1 cellular context compared by ENCODE assay signal in the genomic region with DNA sequence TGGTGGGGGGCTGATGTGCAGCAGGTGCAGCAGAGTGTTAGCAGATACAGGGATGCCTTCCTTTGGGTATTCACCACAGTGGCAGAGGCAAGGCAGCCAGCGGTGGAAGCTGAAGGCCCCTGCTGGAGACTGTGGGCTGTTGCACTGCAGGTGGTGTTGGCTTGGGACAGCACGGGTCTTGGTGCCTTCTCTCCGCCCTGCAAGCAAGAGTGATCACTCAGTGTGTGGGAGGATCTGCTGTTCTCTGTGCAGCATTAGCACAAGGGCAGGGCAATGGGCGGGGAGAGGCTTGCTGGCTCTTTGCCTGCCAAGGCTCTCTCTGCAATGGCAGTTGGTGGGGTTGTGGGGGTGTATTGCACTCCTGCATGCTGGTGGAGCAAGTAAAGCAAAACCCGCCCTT.
TF ChIP-seq lines count a peak whose summit lies in the region.

No MANE protein-coding gene starts in this region.

TF ChIP-seq in GM12878, 131 proteins besides CTCF, POLR2A, EP300 and RAD21 (continued from another document):
- TF ChIP-seq ATF3 (IDR thresholded peaks at IDR 0.05; ENCODE audit: borderline replicate concordance, extremely low read depth, low read depth, low read length), result no peak
- no peak for TF ChIP-seq ATF7 (IDR thresholded peaks at IDR 0.05; ENCODE audit: low read depth)
- TF ChIP-seq HDAC6 (IDR thresholded peaks at IDR 0.05; ENCODE audit: unreplicated experiment), result no peak
- no peak for TF ChIP-seq POU2F2 (IDR thresholded peaks at IDR 0.05; ENCODE audit: borderline replicate concordance, low read depth, low read length)
- TF ChIP-seq, protein P1, sequence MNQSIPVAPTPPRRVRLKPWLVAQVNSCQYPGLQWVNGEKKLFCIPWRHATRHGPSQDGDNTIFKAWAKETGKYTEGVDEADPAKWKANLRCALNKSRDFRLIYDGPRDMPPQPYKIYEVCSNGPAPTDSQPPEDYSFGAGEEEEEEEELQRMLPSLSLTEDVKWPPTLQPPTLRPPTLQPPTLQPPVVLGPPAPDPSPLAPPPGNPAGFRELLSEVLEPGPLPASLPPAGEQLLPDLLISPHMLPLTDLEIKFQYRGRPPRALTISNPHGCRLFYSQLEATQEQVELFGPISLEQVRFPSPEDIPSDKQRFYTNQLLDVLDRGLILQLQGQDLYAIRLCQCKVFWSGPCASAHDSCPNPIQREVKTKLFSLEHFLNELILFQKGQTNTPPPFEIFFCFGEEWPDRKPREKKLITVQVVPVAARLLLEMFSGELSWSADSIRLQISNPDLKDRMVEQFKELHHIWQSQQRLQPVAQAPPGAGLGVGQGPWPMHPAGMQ (IDR thresholded peaks at IDR 0.05; ENCODE audit: borderline replicate concordance), result no peak
- no peak for TF ChIP-seq BCL3 (IDR thresholded peaks at IDR 0.05; ENCODE audit: borderline replicate concordance, insufficient read depth, low read depth, low read length, poor library complexity, severe bottlenecking)
- no peak for TF ChIP-seq CBFB (IDR thresholded peaks at IDR 0.05; ENCODE audit: low read depth)
- no peak for TF ChIP-seq FOXM1 (IDR thresholded peaks at IDR 0.05; ENCODE audit: low read depth, low read length)
- TF ChIP-seq ETV6 (conservative IDR thresholded peaks at IDR 0.05 in 1 of 2, IDR thresholded peaks at IDR 0.05 in 1 of 2; ENCODE audit: borderline replicate concordance in 1 of 2, low read depth in 1 of 2), result no peak
